Comparison of ENCODE assay signal across 26 cellular contexts in genomic region chr12:89636776-89637160, GRCh38.
DNase-seq lines count a peak whose midpoint lies in the region; ATAC-seq, FAIRE-seq and TF ChIP-seq lines count a peak whose summit lies in the region.
"Had no signal": no experiment of that assay in that cellular context is flagged by ENCODE, and none has a peak within 500 bp of the region (broad histone marks: within the 10 kb centered on the region; RNA-seq: fewer than 3 reads in every experiment).

No MANE protein-coding gene starts in this region.

- H3K4me3 Mint-ChIP-seq in CD8-positive, alpha-beta T cell = no peak overlapping the region
- H3K4me3 Mint-ChIP-seq in activated B cell treated with CpG ODN at 0.5 μM for 24 hours = no peak overlapping the region
- H3K4me3 Mint-ChIP-seq: activated naive CD4-positive, alpha-beta T cell treated with anti-CD3 and anti-CD28 coated beads for 36 hours; immature natural killer cell; naive B cell had no signal

- no peaks in the 10 kb centered on the region for H3K9me3 Mint-ChIP-seq in CD8-positive, alpha-beta T cell
- no peaks in the 10 kb centered on the region for H3K9me3 Mint-ChIP-seq in activated B cell treated with CpG ODN at 0.5 μM for 24 hours
- H3K9me3 Mint-ChIP-seq: immature natural killer cell, naive B cell had no signal

- 28% methylated on average over 1 of the region's 1 CpG for WGBS in A549 (ENCODE audit: missing lambda C conversion rate)

- TF ChIP-seq POLR2A in A549 (IDR thresholded peaks at IDR 0.05; ENCODE audit: low read length) = no peak

- H3K27me3 ChIP-seq in CD8-positive, alpha-beta T cell (ENCODE audit: insufficient read depth, low read length) = no peaks in the 10 kb centered on the region
- H3K27me3 ChIP-seq: brain microvascular endothelial cell, esophagus squamous epithelium, heart right ventricle, vagina had no signal

- no peak for TF ChIP-seq CTCF in A549 (IDR thresholded peaks at IDR 0.05)
- no peak for TF ChIP-seq CTCF in CD8-positive, alpha-beta T cell (IDR thresholded peaks at IDR 0.05)
- TF ChIP-seq CTCF in activated B cell treated with CpG ODN at 0.5 μM for 24 hours (IDR thresholded peaks at IDR 0.05) = no peak
- no peak for TF ChIP-seq CTCF in foreskin fibroblast (IDR thresholded peaks at IDR 0.05; ENCODE audit: low read depth, low read length)

- no peaks in the 10 kb centered on the region for H3K27me3 Mint-ChIP-seq in CD8-positive, alpha-beta T cell (ENCODE audit: low read depth)
- H3K27me3 Mint-ChIP-seq in activated B cell treated with CpG ODN at 0.5 μM for 24 hours = no peaks in the 10 kb centered on the region
- H3K27me3 Mint-ChIP-seq: naive B cell had no signal

- peaks cover 21% of the 10 kb centered on the region for H3K4me1 Mint-ChIP-seq in CD8-positive, alpha-beta T cell (ENCODE audit: low read depth)
- H3K4me1 Mint-ChIP-seq in activated B cell treated with CpG ODN at 0.5 μM for 24 hours = peaks cover 5% of the 10 kb centered on the region

- peak overlapping the region; percentile 69 for H3K4me2 ChIP-seq in A549
- H3K4me2 ChIP-seq: SK-N-SH had no signal

- H3K27ac ChIP-seq in A549 = peak overlapping the region; percentile 66 to 73
- no peak overlapping the region for H3K27ac ChIP-seq in CD8-positive, alpha-beta T cell (ENCODE audit: low read depth, low read length)
- H3K27ac ChIP-seq: brain microvascular endothelial cell, esophagus squamous epithelium, heart right ventricle, lower lobe of right lung, vagina had no signal

- intact Hi-C loops in CD8-positive, alpha-beta T cell (cut with DNase I, micrococcal nuclease) = loop anchor here in 1 of 2 experiments (5.0 to 10.0 kb wide), 2 partner anchors 36 to 218 kb away; no protein-coding TSS in a partner anchor
- intact Hi-C loops in activated B cell treated with CpG ODN at 0.5 μM for 24 hours (cut with micrococcal nuclease) = loop anchor here (5.0 kb wide), 1 partner anchor 34 kb away; no protein-coding TSS in a partner anchor

- POLR2A ChIA-PET in A549 (lab: Yijun Ruan, JAX) = no interaction called here
- POLR2A ChIA-PET in CD8-positive, alpha-beta T cell (lab: Charles Lee) = no interaction called here
- POLR2A ChIA-PET in activated B cell treated with CpG ODN at 0.5 μM for 24 hours (lab: Charles Lee) = no interaction called here

- H3K9me3 ChIP-seq in A549 = no peaks in the 10 kb centered on the region
- H3K9me3 ChIP-seq in CD8-positive, alpha-beta T cell (ENCODE audit: low read length) = no peaks in the 10 kb centered on the region
- H3K9me3 ChIP-seq: esophagus squamous epithelium, heart right ventricle, lower lobe of right lung, SK-N-SH, vagina had no signal

- peak overlapping the region; percentile 9 for H3K27ac Mint-ChIP-seq in CD8-positive, alpha-beta T cell
- H3K27ac Mint-ChIP-seq in activated B cell treated with CpG ODN at 0.5 μM for 24 hours = peak overlapping the region; percentile 19
- H3K27ac Mint-ChIP-seq: activated naive CD4-positive, alpha-beta T cell treated with anti-CD3 and anti-CD28 coated beads for 36 hours had no signal

- peaks cover 59% of the 10 kb centered on the region for H3K36me3 Mint-ChIP-seq in CD8-positive, alpha-beta T cell
- peaks cover 72% of the 10 kb centered on the region for H3K36me3 Mint-ChIP-seq in activated B cell treated with CpG ODN at 0.5 μM for 24 hours (ENCODE audit: low read depth)

- DNase-seq in A549 (ENCODE audit: low read depth in 1 of 2, low spot score in 1 of 2) = peak in 1 of 2 experiments; percentile 23
- no peak for DNase-seq in CD8-positive, alpha-beta T cell
- no peak for DNase-seq in activated B cell treated with CpG ODN at 0.5 μM for 24 hours
- peak; percentile 7 to 9 for DNase-seq in foreskin fibroblast
- DNase-seq in NCI-H2171 (lab: John Stamatoyannopoulos, UW) = no peak
- DNase-seq in NCI-H2107 (lab: John Stamatoyannopoulos, UW) = no peak
- DNase-seq: activated CD8-positive, alpha-beta memory T cell treated with anti-CD3 and anti-CD28 coated beads, Interleukin-2, amount 50 U/mL, for 4 hours; activated naive CD4-positive, alpha-beta T cell treated with anti-CD3 and anti-CD28 coated beads for 36 hours; brain microvascular endothelial cell; esophagus squamous epithelium; heart right ventricle; immature natural killer cell; lower lobe of right lung; naive B cell; NCI-H146; NCI-H2227 treated with DMSO at 0.1 percent for 48 hours; SK-N-SH; small intestine; stimulated activated CD4-positive, alpha-beta T cell treated with anti-CD3 and anti-CD28 coated beads, Interleukin-4, amount 100 ng/mL, for 24 hours had no signal

- H3K36me3 ChIP-seq in CD8-positive, alpha-beta T cell (ENCODE audit: insufficient read depth, low read length) = peaks cover 10% of the 10 kb centered on the region
- H3K36me3 ChIP-seq: brain microvascular endothelial cell had no signal

- H3K4me3 ChIP-seq in A549 = no peak overlapping the region
- no peak overlapping the region for H3K4me3 ChIP-seq in CD8-positive, alpha-beta T cell (ENCODE audit: low read depth, low read length)
- H3K4me3 ChIP-seq in foreskin fibroblast (ENCODE audit: low read depth in 1 of 2, low read length in 2 of 2) = no peak overlapping the region
- H3K4me3 ChIP-seq: esophagus squamous epithelium, heart right ventricle, lower lobe of right lung, vagina had no signal

- ATAC-seq in A549 (peak; percentile 67 to 72), activated B cell treated with CpG ODN at 0.5 μM for 24 hours (ENCODE audit: low read depth) (no peak), HG02938 (IDR thresholded peaks at IDR 0.05; ENCODE audit: unreplicated experiment) (no peak), HG03457 (IDR thresholded peaks at IDR 0.05; ENCODE audit: unreplicated experiment) (no peak)
- no peak for ATAC-seq in CD8-positive, alpha-beta T cell
- ATAC-seq: heart right ventricle, lower lobe of right lung, Panc1 had no signal

- H3K4me1 ChIP-seq in A549 = peaks cover 59% of the 10 kb centered on the region
- no peaks in the 10 kb centered on the region for H3K4me1 ChIP-seq in CD8-positive, alpha-beta T cell (ENCODE audit: insufficient read depth, low read length)
- H3K4me1 ChIP-seq: heart right ventricle, lower lobe of right lung had no signal

- TF ChIP-seq RAD21 in A549 (conservative IDR thresholded peaks at IDR 0.05 in 1 of 2, IDR thresholded peaks at IDR 0.05 in 1 of 2) = no peak

- TF ChIP-seq EP300 in A549 (IDR thresholded peaks at IDR 0.05) = no peak

- FAIRE-seq in A549 (lab: Jason Lieb, UNC) = peak; percentile 28
- FAIRE-seq: D721Med, G401.6, HTR-8/SVneo, small intestine had no signal

- CTCF ChIA-PET in A549 (lab: Yijun Ruan, JAX) = no interaction called here
- CTCF ChIA-PET in CD8-positive, alpha-beta T cell (lab: Charles Lee) = no interaction called here
- CTCF ChIA-PET in activated B cell treated with CpG ODN at 0.5 μM for 24 hours (lab: Charles Lee) = interaction anchor here (1.2 kb wide), 1 partner anchor 466 kb away, joined by 3 read pairs; no protein-coding TSS in a partner anchor

TF ChIP-seq in A549, 52 proteins besides CTCF, POLR2A, EP300 and RAD21 (continues in another document):
- TF ChIP-seq NFE2L2 (conservative IDR thresholded peaks at IDR 0.05; ENCODE audit: low read length) (no peak), HDAC2 (IDR thresholded peaks at IDR 0.05) (no peak), NPAS2 (CRISPR knock-in tag; IDR thresholded peaks at IDR 0.05; ENCODE audit: borderline replicate concordance) (no peak), ESRRA (IDR thresholded peaks at IDR 0.05; ENCODE audit: borderline replicate concordance, low read length) (no peak), SMC3 (IDR thresholded peaks at IDR 0.05) (no peak), ZFP36 (IDR thresholded peaks at IDR 0.05; ENCODE audit: borderline replicate concordance, partially characterized antibody) (no peak), PBX3 (IDR thresholded peaks at IDR 0.05) (no peak), TFCP2L1 (CRISPR knock-in tag; IDR thresholded peaks at IDR 0.05) (no peak), MAFK (IDR thresholded peaks at IDR 0.05; ENCODE audit: partially characterized antibody) (no peak), KDM5A (IDR thresholded peaks at IDR 0.05) (no peak), POLR2AphosphoS2 (conservative IDR thresholded peaks at IDR 0.05; ENCODE audit: low read length) (no peak), RCOR1 (IDR thresholded peaks at IDR 0.05; ENCODE audit: low read depth, low read length) (no peak)
- TF ChIP-seq, protein P1, sequence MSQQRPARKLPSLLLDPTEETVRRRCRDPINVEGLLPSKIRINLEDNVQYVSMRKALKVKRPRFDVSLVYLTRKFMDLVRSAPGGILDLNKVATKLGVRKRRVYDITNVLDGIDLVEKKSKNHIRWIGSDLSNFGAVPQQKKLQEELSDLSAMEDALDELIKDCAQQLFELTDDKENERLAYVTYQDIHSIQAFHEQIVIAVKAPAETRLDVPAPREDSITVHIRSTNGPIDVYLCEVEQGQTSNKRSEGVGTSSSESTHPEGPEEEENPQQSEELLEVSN (IDR thresholded peaks at IDR 0.05; ENCODE audit: borderline replicate concordance, low read depth) = no peak
- TF ChIP-seq, protein P2, sequence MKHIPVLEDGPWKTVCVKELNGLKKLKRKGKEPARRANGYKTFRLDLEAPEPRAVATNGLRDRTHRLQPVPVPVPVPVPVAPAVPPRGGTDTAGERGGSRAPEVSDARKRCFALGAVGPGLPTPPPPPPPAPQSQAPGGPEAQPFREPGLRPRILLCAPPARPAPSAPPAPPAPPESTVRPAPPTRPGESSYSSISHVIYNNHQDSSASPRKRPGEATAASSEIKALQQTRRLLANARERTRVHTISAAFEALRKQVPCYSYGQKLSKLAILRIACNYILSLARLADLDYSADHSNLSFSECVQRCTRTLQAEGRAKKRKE (CRISPR knock-in tag; IDR thresholded peaks at IDR 0.05; ENCODE audit: low read depth) = no peak

Comparison
In these comparisons a context has a peak if more than half of its experiments do, and no peak if none do; other contexts are left out.
1. ATAC-seq: peak in A549 (2 of 2); none in CD8-positive, alpha-beta T cell (single experiment), activated B cell treated with CpG ODN at 0.5 μM for 24 hours (single experiment), HG02938 (single experiment) and HG03457 (single experiment).
2. DNase-seq: peak in foreskin fibroblast (2 of 2); none in CD8-positive, alpha-beta T cell (0 of 7), activated B cell treated with CpG ODN at 0.5 μM for 24 hours (single experiment), NCI-H2171 (single experiment) and NCI-H2107 (single experiment).